Comparison of ENCODE assay signal across 13 cellular contexts in the genomic region with DNA sequence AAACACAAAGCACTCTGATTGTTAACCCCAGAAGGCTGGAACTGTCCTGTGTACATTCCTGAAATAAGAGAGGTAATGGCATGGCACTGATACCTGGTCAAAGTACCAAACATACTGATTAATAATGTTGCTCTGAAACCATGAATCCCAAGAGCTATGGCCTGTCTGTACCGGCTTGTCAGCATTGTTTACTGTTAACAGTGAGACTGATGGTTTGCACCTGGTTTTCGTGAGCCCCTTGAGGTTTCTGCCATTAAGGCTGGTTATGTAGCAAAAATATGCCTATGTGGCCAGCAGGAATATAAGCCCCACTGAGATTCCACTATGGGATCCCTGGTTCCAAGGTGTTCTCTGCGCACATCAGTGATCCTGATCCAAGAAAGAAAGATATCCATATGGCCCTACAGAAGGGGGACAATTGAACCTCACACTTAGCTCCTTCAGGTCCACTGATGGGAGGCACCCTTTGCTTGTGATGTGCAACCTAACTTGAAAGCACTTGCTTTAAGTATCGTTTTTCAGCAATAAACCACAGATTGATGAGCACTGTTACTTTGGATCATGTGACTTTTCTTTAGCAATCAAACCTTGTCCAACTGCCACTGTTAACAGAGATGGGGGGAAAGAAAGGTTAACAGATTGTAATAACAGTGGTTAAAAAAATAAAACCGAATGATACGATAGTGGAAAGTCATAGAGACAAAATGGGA.
DNase-seq lines count a peak whose midpoint lies in the region; ATAC-seq and TF ChIP-seq lines count a peak whose summit lies in the region.
"Had no signal": no experiment of that assay in that cellular context is flagged by ENCODE, and none has a peak within 500 bp of the region (broad histone marks: within the 10 kb centered on the region; RNA-seq: fewer than 3 reads in every experiment).

No MANE protein-coding gene starts in this region.

- no peaks in the 10 kb centered on the region for H3K27me3 Mint-ChIP-seq in activated T-cell treated with anti-CD3 and anti-CD28 coated beads, Interleukin-2, amount 50 U/mL, for 24 hours
- H3K27me3 Mint-ChIP-seq in brain = no peaks in the 10 kb centered on the region

- H3K27ac Mint-ChIP-seq in activated T-cell treated with anti-CD3 and anti-CD28 coated beads, Interleukin-2, amount 50 U/mL, for 24 hours = peak overlapping the region; percentile 18
- peak overlapping the region in 4 of 5 experiments; percentile 19 to 62 (median 31) for H3K27ac Mint-ChIP-seq in brain

- no peaks in the 10 kb centered on the region for H3K9me3 Mint-ChIP-seq in activated T-cell treated with anti-CD3 and anti-CD28 coated beads, Interleukin-2, amount 50 U/mL, for 24 hours
- H3K9me3 Mint-ChIP-seq in brain = peaks cover 20 to 55% (median 25%) of the 10 kb centered on the region in 5 experiments

- H3K36me3 Mint-ChIP-seq in activated T-cell treated with anti-CD3 and anti-CD28 coated beads, Interleukin-2, amount 50 U/mL, for 24 hours (ENCODE audit: low read depth) = peaks cover 72% of the 10 kb centered on the region
- H3K36me3 Mint-ChIP-seq in brain = peaks cover 92% of the 10 kb centered on the region

- TF ChIP-seq CTCF in brain (conservative IDR thresholded peaks at IDR 0.05) = no peak

- H3K4me3 Mint-ChIP-seq in activated T-cell treated with anti-CD3 and anti-CD28 coated beads, Interleukin-2, amount 50 U/mL, for 24 hours = no peak overlapping the region
- no peak overlapping the region for H3K4me3 Mint-ChIP-seq in brain

- peaks cover 73% of the 10 kb centered on the region for H3K4me1 Mint-ChIP-seq in activated T-cell treated with anti-CD3 and anti-CD28 coated beads, Interleukin-2, amount 50 U/mL, for 24 hours (ENCODE audit: low read depth)
- H3K4me1 Mint-ChIP-seq in brain = peaks cover 52% of the 10 kb centered on the region

- no peak for ATAC-seq in HG02870 (IDR thresholded peaks at IDR 0.05; ENCODE audit: unreplicated experiment)
- ATAC-seq: gastrocnemius medialis, right cardiac atrium had no signal

- no peak for DNase-seq in activated T-cell treated with anti-CD3 and anti-CD28 coated beads, Interleukin-2, amount 50 U/mL, for 24 hours
- no peak for DNase-seq in activated T-cell treated with anti-CD3 and anti-CD28 coated beads, Interleukin-2, amount 50 U/mL, for 1 hour
- peak; percentile 89 for DNase-seq in NCI-H1436 (lab: John Stamatoyannopoulos, UW)
- DNase-seq in retina = peak; percentile 32
- DNase-seq in effector CD4-positive, alpha-beta T cell = no peak
- no peak for DNase-seq in H4 (ENCODE audit: low spot score)
- DNase-seq: effector memory CD4-positive, alpha-beta T cell; EL; gastrocnemius medialis; islet precursor cell; right cardiac atrium had no signal

Comparison
In these comparisons a context has a peak if more than half of its experiments do, and no peak if none do; other contexts are left out.
1. DNase-seq: peak in NCI-H1436 (single experiment) and retina (single experiment); none in activated T-cell treated with anti-CD3 and anti-CD28 coated beads, Interleukin-2, amount 50 U/mL, for 24 hours (single experiment), activated T-cell treated with anti-CD3 and anti-CD28 coated beads, Interleukin-2, amount 50 U/mL, for 1 hour (single experiment), effector CD4-positive, alpha-beta T cell (single experiment) and H4 (single experiment).